8 cellular contexts compared by ENCODE assay signal in the genomic region with DNA sequence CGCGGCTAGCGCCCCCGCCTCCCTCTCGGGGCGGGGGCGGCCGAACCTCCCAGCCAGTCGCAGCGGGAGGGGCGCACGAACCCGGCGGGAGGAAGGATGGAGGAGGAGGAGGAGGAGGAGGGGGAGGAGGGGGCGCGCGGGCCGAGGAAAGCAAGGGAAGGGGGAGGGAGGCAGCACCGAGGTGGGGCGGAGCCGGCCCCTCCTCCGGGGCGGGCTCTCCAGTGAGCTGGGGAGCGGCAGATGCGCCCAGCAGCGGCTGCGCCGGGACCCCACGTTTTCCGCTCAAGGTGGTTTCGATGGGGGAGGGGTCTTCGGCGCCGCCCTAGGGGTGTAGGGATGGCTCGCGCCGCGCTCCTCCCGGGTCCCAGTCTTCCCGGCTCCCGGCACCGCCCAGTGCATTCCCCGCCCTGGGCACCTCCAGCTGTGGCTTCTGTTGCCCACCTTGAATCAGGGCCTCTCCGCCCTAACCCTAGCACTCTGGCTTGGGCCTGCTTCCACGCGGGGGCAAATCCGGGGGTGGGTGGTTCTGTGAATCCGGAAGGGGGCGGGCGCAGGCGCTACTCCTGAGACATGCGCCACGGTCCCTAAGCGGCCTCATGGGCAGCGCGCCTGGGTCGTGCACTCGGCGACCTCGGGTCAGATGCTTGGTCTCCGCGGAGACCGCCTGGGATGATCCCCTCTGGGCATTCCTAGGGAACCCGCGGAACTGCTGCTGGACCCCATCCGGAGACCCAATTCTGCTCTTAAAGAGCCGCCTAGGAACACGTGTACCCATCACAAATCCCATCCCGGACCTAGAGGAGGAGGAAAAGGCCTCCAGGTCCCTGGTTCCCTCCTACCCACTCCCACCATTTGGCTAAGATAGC. TPM values are rescaled to one million over a fixed set of nuclear protein-coding genes. Genes with fewer than 3 reads are reported as not detected.
A peak's percentile ranks its signal among the peaks of the same experiment; 100 is the strongest.
DNase-seq lines count a peak whose midpoint lies in the region; ATAC-seq, FAIRE-seq and TF ChIP-seq lines count a peak whose summit lies in the region.

A gene with protein sequence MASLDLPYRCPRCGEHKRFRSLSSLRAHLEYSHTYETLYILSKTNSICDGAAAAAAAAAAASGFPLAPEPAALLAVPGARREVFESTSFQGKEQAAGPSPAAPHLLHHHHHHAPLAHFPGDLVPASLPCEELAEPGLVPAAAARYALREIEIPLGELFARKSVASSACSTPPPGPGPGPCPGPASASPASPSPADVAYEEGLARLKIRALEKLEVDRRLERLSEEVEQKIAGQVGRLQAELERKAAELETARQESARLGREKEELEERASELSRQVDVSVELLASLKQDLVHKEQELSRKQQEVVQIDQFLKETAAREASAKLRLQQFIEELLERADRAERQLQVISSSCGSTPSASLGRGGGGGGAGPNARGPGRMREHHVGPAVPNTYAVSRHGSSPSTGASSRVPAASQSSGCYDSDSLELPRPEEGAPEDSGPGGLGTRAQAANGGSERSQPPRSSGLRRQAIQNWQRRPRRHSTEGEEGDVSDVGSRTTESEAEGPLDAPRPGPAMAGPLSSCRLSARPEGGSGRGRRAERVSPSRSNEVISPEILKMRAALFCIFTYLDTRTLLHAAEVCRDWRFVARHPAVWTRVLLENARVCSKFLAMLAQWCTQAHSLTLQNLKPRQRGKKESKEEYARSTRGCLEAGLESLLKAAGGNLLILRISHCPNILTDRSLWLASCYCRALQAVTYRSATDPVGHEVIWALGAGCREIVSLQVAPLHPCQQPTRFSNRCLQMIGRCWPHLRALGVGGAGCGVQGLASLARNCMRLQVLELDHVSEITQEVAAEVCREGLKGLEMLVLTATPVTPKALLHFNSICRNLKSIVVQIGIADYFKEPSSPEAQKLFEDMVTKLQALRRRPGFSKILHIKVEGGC (minus strand): TSS at position 183 of the 866 bp plus-strand sequence. CDS start 14,848 bp downstream, outside the sequence.

- no peaks in the 10 kb centered on the region for H3K36me3 ChIP-seq in astrocyte (ENCODE audit: insufficient read depth, low read length)

- peaks cover under 1% of the 10 kb centered on the region for H3K9me3 Mint-ChIP-seq in astrocyte (ENCODE audit: unreplicated experiment)

- no peaks in the 10 kb centered on the region for H3K79me2 ChIP-seq in astrocyte (ENCODE audit: insufficient read depth, low read length)

- peak within 1 kb of the TSS; percentile 60 for H3K4me3 ChIP-seq in astrocyte (ENCODE audit: insufficient read depth, low read depth, low read length)

- H3K27ac Mint-ChIP-seq in astrocyte (ENCODE audit: unreplicated experiment): peak within 1 kb of the TSS; percentile 17

- ATAC-seq in GM21737 (IDR thresholded peaks at IDR 0.05; ENCODE audit: unreplicated experiment): peak; percentile 71

- H3K9me3 ChIP-seq in astrocyte (ENCODE audit: insufficient read depth, low read depth, low read length): no peaks in the 10 kb centered on the region

- peak within 1 kb of the TSS; percentile 91 for H3K4me3 Mint-ChIP-seq in astrocyte (ENCODE audit: unreplicated experiment)

- peaks cover 41% of the 10 kb centered on the region for H3K27me3 ChIP-seq in astrocyte (ENCODE audit: insufficient read depth, low read length)

- H2AFZ ChIP-seq in astrocyte (ENCODE audit: low read depth, low read length): peak within 1 kb of the TSS; percentile 81

- H3K4me1 Mint-ChIP-seq in astrocyte (ENCODE audit: low read depth, unreplicated experiment): no peaks in the 10 kb centered on the region

- peaks cover 4% of the 10 kb centered on the region for H3K4me1 ChIP-seq in astrocyte (ENCODE audit: insufficient read depth, low read length)

- no peak within 1 kb of the TSS for H3K27ac ChIP-seq in astrocyte (ENCODE audit: low read depth, low read length)

- TF ChIP-seq CTCF in astrocyte (IDR thresholded peaks at IDR 0.05; ENCODE audit: insufficient read depth, low read depth, low read length): no peak

- peaks cover 7% of the 10 kb centered on the region for H4K20me1 ChIP-seq in astrocyte (ENCODE audit: insufficient read depth, low read length)

- H3K27me3 Mint-ChIP-seq in astrocyte (ENCODE audit: low read depth, unreplicated experiment): peaks cover 40% of the 10 kb centered on the region

- FAIRE-seq in astrocyte (lab: Jason Lieb, UNC): no peak

- H3K4me2 ChIP-seq in astrocyte (ENCODE audit: low read length): peak within 1 kb of the TSS; percentile 90

- no peaks in the 10 kb centered on the region for H3K36me3 Mint-ChIP-seq in astrocyte (ENCODE audit: low read depth, unreplicated experiment)

- DNase-seq in GM03348 (ENCODE audit: low spot score): peak; percentile 78
- DNase-seq in Kasumi-1 (lab: John Stamatoyannopoulos, UW): peak; percentile 73 to 80
- no peak for DNase-seq in astrocyte (ENCODE audit: low read depth)
- peak; percentile 72 for DNase-seq in islet precursor cell
- DNase-seq in stimulated activated CD4-positive, alpha-beta T cell treated with anti-CD3 and anti-CD28 coated beads, Interleukin-2, amount 100 ng/mL, for 24 hours: peak; percentile 76 to 85
- no peak for DNase-seq in hepatic stellate cell (ENCODE audit: low spot score)

- peak within 1 kb of the TSS; percentile 71 for H3K9ac ChIP-seq in astrocyte (ENCODE audit: low read length)

- intact Hi-C loops in T-helper 2 cell treated with Interferon-gamma antibody and Interleukin-4, amounts not matched to agents 100 ng/mL and 5 ng/mL, for 36 hours (cut with micrococcal nuclease): loop anchor here (1.0 kb wide), 2 partner anchors 9 to 51 kb away; a partner anchor contains a TSS

RNA-seq across cellular contexts. Expression of the gene that starts here (rescaled TPM):
- total RNA-seq in T-helper 2 cell treated with Interferon-gamma antibody and Interleukin-4, amounts not matched to agents 100 ng/mL and 5 ng/mL, for 36 hours: 15.4 and 16.2 TPM in 2 replicates
- total RNA-seq in astrocyte: 10.1 and 10.9 TPM in 2 replicates

Comparison
In these comparisons a context has a peak if more than half of its experiments do, and no peak if none do; other contexts are left out.
1. DNase-seq: peak in GM03348 (single experiment), Kasumi-1 (2 of 2), islet precursor cell (single experiment) and stimulated activated CD4-positive, alpha-beta T cell treated with anti-CD3 and anti-CD28 coated beads, Interleukin-2, amount 100 ng/mL, for 24 hours (2 of 2); none in astrocyte (single experiment) and hepatic stellate cell (single experiment).